In genomic region chr2:230702457-230702856, GRCh38 we compare ENCODE assay signal across 6 cellular contexts. TPM values are rescaled to one million over a fixed set of nuclear protein-coding genes. Genes with fewer than 3 reads are reported as not detected.
DNase-seq lines count a peak whose midpoint lies in the region; ATAC-seq, FAIRE-seq and TF ChIP-seq lines count a peak whose summit lies in the region.
"Not testable (repeated sequence)": the region's sequence is repeated elsewhere in the genome, so short reads cannot be mapped to it uniquely, and the experiment has no call there.

No MANE protein-coding gene starts in this region.

- not testable (repeated sequence) for TF ChIP-seq EP300 in K562 (IDR thresholded peaks at IDR 0.05; ENCODE audit: low read length); HepG2 (IDR thresholded peaks at IDR 0.05; ENCODE audit: low read depth in 2 of 2, low read length in 2 of 2); HepG2 (CRISPR knock-in tag; IDR thresholded peaks at IDR 0.05; ENCODE audit: borderline replicate concordance)

- intact Hi-C loops in K562 (cut with micrococcal nuclease); HepG2 (cut with micrococcal nuclease; ENCODE audit: unreplicated experiment): not testable (repeated sequence)

- TF ChIP-seq RAD21 in K562 (CRISPR knock-in tag; conservative IDR thresholded peaks at IDR 0.05 in 1 of 2, IDR thresholded peaks at IDR 0.05 in 1 of 2); HepG2 (CRISPR knock-in tag; IDR thresholded peaks at IDR 0.05): not testable (repeated sequence)

- H3K27ac ChIP-seq in K562 (ENCODE audit: extremely low read depth, low read depth, low read length); HepG2 (ENCODE audit: extremely low read length, insufficient read depth, low read length): not testable (repeated sequence)

- in situ Hi-C loops in K562 (cut with MboI); HepG2 (cut with HindIII; ENCODE audit: extremely low pct_ligation_motif_present, low pct_unique_long_range_greater_than_20kb): not testable (repeated sequence)

- not testable (repeated sequence) for H4K20me1 ChIP-seq in K562 (replicated peaks; ENCODE audit: control insufficient read depth, insufficient read depth, low read length); HepG2 (ENCODE audit: insufficient read depth, low read length)

- not testable (repeated sequence) for H3K4me2 ChIP-seq in K562 (ENCODE audit: insufficient read depth, low read length); HepG2 (ENCODE audit: low read depth, low read length)

- ATAC-seq in activated naive CD8-positive, alpha-beta T cell treated with anti-CD3 and anti-CD28 coated beads, Interleukin-2, amount 50 U/mL, for 24 hours; K562; HepG2; stimulated activated naive B cell treated with anti-CD40 and anti-IgM and Interleukin-4, amounts not matched to agents 10 μg/mL and 1 μg/mL and 100 μg/mL, for 72 hours (replicated peaks): not testable (repeated sequence)

- not testable (repeated sequence) for H3K79me2 ChIP-seq in K562 (ENCODE audit: control insufficient read depth, insufficient read depth, low read length); HepG2 (ENCODE audit: insufficient read depth, low read length)

- TF ChIP-seq CTCF in K562 (IDR thresholded peaks at IDR 0.05 in 2 of 3, conservative IDR thresholded peaks at IDR 0.05 in 1 of 3; ENCODE audit: insufficient read depth in 2 of 3, low read depth in 1 of 3, low read length in 3 of 3); HepG2 (CRISPR knock-in tag; IDR thresholded peaks at IDR 0.05); osteocyte (IDR thresholded peaks at IDR 0.05): not testable (repeated sequence)

- WGBS in K562 (ENCODE audit: insufficient coverage, low coverage, missing lambda C conversion rate), result 68% methylated on average over 4 of the region's 4 CpGs
- 47% methylated on average over 4 of the region's 4 CpGs for WGBS in HepG2 (ENCODE audit: low lambda C conversion rate)

- H3K4me1 ChIP-seq in K562 (replicated peaks in 1 of 2; ENCODE audit: control insufficient read depth in 2 of 2, insufficient read depth in 2 of 2, low read length in 2 of 2), result not testable (repeated sequence)
- H3K4me1 ChIP-seq in HepG2 (ENCODE audit: insufficient read depth, low read length), result peaks cover 23% of the 10 kb centered on the region

- POLR2A ChIA-PET in K562 (lab: Yijun Ruan, JAX); HepG2 (lab: Yijun Ruan, JAX): not testable (repeated sequence)

- H3K9ac ChIP-seq in K562 (ENCODE audit: insufficient read depth in 1 of 2, low read depth in 2 of 2, low read length in 2 of 2); HepG2 (ENCODE audit: insufficient read depth, low read depth, low read length): not testable (repeated sequence)

- CTCF ChIA-PET in activated naive CD4-positive, alpha-beta T cell treated with anti-CD3 and anti-CD28 coated beads, Interleukin-2, amount 10 ng/mL, durations not matched to agents 7 days and 5 days (lab: Charles Lee), result interaction anchor here (0.7 to 1.1 kb wide), 2 partner anchors 16 to 19 kb away, joined by 3 read pairs; no protein-coding TSS in a partner anchor
- CTCF ChIA-PET in K562 (lab: Yijun Ruan, JAX; ENCODE audit: low intra/inter-chr PET ratio); HepG2 (lab: Yijun Ruan, JAX; ENCODE audit: low intra/inter-chr PET ratio, low total read pairs): not testable (repeated sequence)

- not testable (repeated sequence) for H3K27me3 Mint-ChIP-seq in activated naive CD4-positive, alpha-beta T cell treated with anti-CD3 and anti-CD28 coated beads, Interleukin-2, amount 10 ng/mL, durations not matched to agents 7 days and 5 days; activated naive CD8-positive, alpha-beta T cell treated with anti-CD3 and anti-CD28 coated beads, Interleukin-2, amount 50 U/mL, for 24 hours; stimulated activated naive B cell treated with anti-CD40 and anti-IgM and Interleukin-4, amounts not matched to agents 10 μg/mL and 1 μg/mL and 100 μg/mL, for 72 hours
- peaks cover 22% of the 10 kb centered on the region for H3K27me3 Mint-ChIP-seq in osteocyte (ENCODE audit: unreplicated experiment)

- not testable (repeated sequence) for H3K36me3 ChIP-seq in K562 (ENCODE audit: control insufficient read depth, insufficient read depth, low read length); HepG2 (replicated peaks in 1 of 2; ENCODE audit: control insufficient read depth in 1 of 2, insufficient read depth in 2 of 2, low read length in 2 of 2)

- peaks cover 22% of the 10 kb centered on the region for H3K4me1 Mint-ChIP-seq in activated naive CD4-positive, alpha-beta T cell treated with anti-CD3 and anti-CD28 coated beads, Interleukin-2, amount 10 ng/mL, durations not matched to agents 7 days and 5 days
- not testable (repeated sequence) for H3K4me1 Mint-ChIP-seq in activated naive CD8-positive, alpha-beta T cell treated with anti-CD3 and anti-CD28 coated beads, Interleukin-2, amount 50 U/mL, for 24 hours; osteocyte (ENCODE audit: unreplicated experiment); stimulated activated naive B cell treated with anti-CD40 and anti-IgM and Interleukin-4, amounts not matched to agents 10 μg/mL and 1 μg/mL and 100 μg/mL, for 72 hours

- DNase-seq in activated naive CD4-positive, alpha-beta T cell treated with anti-CD3 and anti-CD28 coated beads, Interleukin-2, amount 10 ng/mL, durations not matched to agents 7 days and 5 days; activated naive CD8-positive, alpha-beta T cell treated with anti-CD3 and anti-CD28 coated beads, Interleukin-2, amount 50 U/mL, for 24 hours; K562 (ENCODE audit: extremely low read depth in 1 of 4, low spot score in 3 of 4); HepG2 (ENCODE audit: low spot score); stimulated activated naive B cell treated with anti-CD40 and anti-IgM and Interleukin-4, amounts not matched to agents 10 μg/mL and 1 μg/mL and 100 μg/mL, for 72 hours: not testable (repeated sequence)
- peak; percentile 19 for DNase-seq in osteocyte (ENCODE audit: extremely low spot score, unreplicated experiment)

- not testable (repeated sequence) for FAIRE-seq in K562 (lab: Jason Lieb, UNC); HepG2 (lab: Jason Lieb, UNC)

- not testable (repeated sequence) for BruUV-seq in K562 (replicated peaks; lab: Mats Ljungman, UMichigan); HepG2 (replicated peaks; lab: Mats Ljungman, UMichigan)

- peaks cover 31% of the 10 kb centered on the region for H3K36me3 Mint-ChIP-seq in activated naive CD4-positive, alpha-beta T cell treated with anti-CD3 and anti-CD28 coated beads, Interleukin-2, amount 10 ng/mL, durations not matched to agents 7 days and 5 days
- not testable (repeated sequence) for H3K36me3 Mint-ChIP-seq in activated naive CD8-positive, alpha-beta T cell treated with anti-CD3 and anti-CD28 coated beads, Interleukin-2, amount 50 U/mL, for 24 hours (ENCODE audit: low read depth); osteocyte (ENCODE audit: unreplicated experiment); stimulated activated naive B cell treated with anti-CD40 and anti-IgM and Interleukin-4, amounts not matched to agents 10 μg/mL and 1 μg/mL and 100 μg/mL, for 72 hours

- H3K9me1 ChIP-seq in K562 (ENCODE audit: control insufficient read depth, insufficient read depth, low read length), result not testable (repeated sequence)

- not testable (repeated sequence) for H3K4me3 Mint-ChIP-seq in activated naive CD4-positive, alpha-beta T cell treated with anti-CD3 and anti-CD28 coated beads, Interleukin-2, amount 10 ng/mL, durations not matched to agents 7 days and 5 days; activated naive CD8-positive, alpha-beta T cell treated with anti-CD3 and anti-CD28 coated beads, Interleukin-2, amount 50 U/mL, for 24 hours; osteocyte (ENCODE audit: unreplicated experiment); stimulated activated naive B cell treated with anti-CD40 and anti-IgM and Interleukin-4, amounts not matched to agents 10 μg/mL and 1 μg/mL and 100 μg/mL, for 72 hours

- peaks cover 33% of the 10 kb centered on the region for H3K9me3 Mint-ChIP-seq in activated naive CD4-positive, alpha-beta T cell treated with anti-CD3 and anti-CD28 coated beads, Interleukin-2, amount 10 ng/mL, durations not matched to agents 7 days and 5 days
- H3K9me3 Mint-ChIP-seq in activated naive CD8-positive, alpha-beta T cell treated with anti-CD3 and anti-CD28 coated beads, Interleukin-2, amount 50 U/mL, for 24 hours, result peaks cover 12% of the 10 kb centered on the region
- peaks cover 10% of the 10 kb centered on the region for H3K9me3 Mint-ChIP-seq in osteocyte (ENCODE audit: unreplicated experiment)
- not testable (repeated sequence) for H3K9me3 Mint-ChIP-seq in stimulated activated naive B cell treated with anti-CD40 and anti-IgM and Interleukin-4, amounts not matched to agents 10 μg/mL and 1 μg/mL and 100 μg/mL, for 72 hours

- H3K27ac Mint-ChIP-seq in activated naive CD4-positive, alpha-beta T cell treated with anti-CD3 and anti-CD28 coated beads, Interleukin-2, amount 10 ng/mL, durations not matched to agents 7 days and 5 days, result peak overlapping the region; percentile 12
- H3K27ac Mint-ChIP-seq in activated naive CD8-positive, alpha-beta T cell treated with anti-CD3 and anti-CD28 coated beads, Interleukin-2, amount 50 U/mL, for 24 hours, result peak overlapping the region; percentile 11
- H3K27ac Mint-ChIP-seq in osteocyte (ENCODE audit: unreplicated experiment), result not testable (repeated sequence)
- peak overlapping the region; percentile 9 for H3K27ac Mint-ChIP-seq in stimulated activated naive B cell treated with anti-CD40 and anti-IgM and Interleukin-4, amounts not matched to agents 10 μg/mL and 1 μg/mL and 100 μg/mL, for 72 hours

- not testable (repeated sequence) for H3K27me3 ChIP-seq in K562 (ENCODE audit: control insufficient read depth in 2 of 2, insufficient read depth in 2 of 2, low read length in 2 of 2); HepG2 (ENCODE audit: control insufficient read depth in 1 of 2, insufficient read depth in 2 of 2, low read length in 2 of 2)

- H2AFZ ChIP-seq in K562 (ENCODE audit: low read depth, low read length); HepG2 (ENCODE audit: low read length): not testable (repeated sequence)

- H3K9me3 ChIP-seq in K562 (replicated peaks; ENCODE audit: control insufficient read depth, insufficient read depth, low read depth, low read length); HepG2 (ENCODE audit: low read length): not testable (repeated sequence)

- H3K4me3 ChIP-seq in K562; HepG2 (replicated peaks in 1 of 3; ENCODE audit: insufficient read depth in 1 of 3, low read depth in 2 of 3, low read length in 3 of 3): not testable (repeated sequence)

- not testable (repeated sequence) for TF ChIP-seq POLR2A in K562 (conservative IDR thresholded peaks at IDR 0.05); HepG2 (IDR thresholded peaks at IDR 0.05; ENCODE audit: insufficient read depth in 1 of 2, low read depth in 2 of 2, low read length in 2 of 2)

RNA-seq across cellular contexts. Expression of gene CAB39, which starts 10.2 kb away (rescaled TPM):
- 40.4 and 84.2 TPM in 2 replicates for total RNA-seq in K562 (2011; cell fraction: chromatin; rRNA removed; ENCODE audit: low replicate concordance)
- 26.8 and 29.9 TPM in 2 replicates for total RNA-seq in K562 (2011; cell fraction: nucleolus; rRNA removed)
- total RNA-seq in K562 (2011; cell fraction: nucleoplasm; rRNA removed), result 50.8 and 86.8 TPM in 2 replicates
- 48.3 and 52.6 TPM in 2 replicates for total RNA-seq in K562 (2014; rRNA removed)
- 70.6 and 78.4 TPM in 2 replicates for total RNA-seq in K562 (2014; rRNA removed; fragmentation: Illumina TruSeq; extraction: Trizol)
- 91.8 and 94.4 TPM in 2 replicates for total RNA-seq in K562 (2015; rRNA removed; fragmentation: Illumina TruSeq; extraction: Trizol)
- total RNA-seq in K562 (2021), result 70.4 and 74.7 TPM in 2 replicates
- 62.8 and 85.9 TPM in 2 replicates for polyA plus RNA-seq in K562 (2011; rRNA removed)
- polyA plus RNA-seq in K562 (2011; cell fraction: cytosol; rRNA removed), result 21.4 and 31.9 TPM in 2 replicates
- 30.5 and 39.5 TPM in 2 replicates for polyA plus RNA-seq in K562 (2011; cell fraction: nucleus; rRNA removed)
- polyA plus RNA-seq in K562 (2012), result 51.1 and 51.6 TPM in 2 replicates
- polyA plus RNA-seq in K562 (2014; fragmentation: Illumina TruSeq; extraction: Trizol), result 66.0 and 70.1 TPM in 2 replicates
- polyA plus RNA-seq in K562 (2014; fragmentation: Nextera tagmentation; extraction: Ambion mirVana), result 10 to 100 TPM; 27.2 to 37.4 TPM
- 51.8 and 52.8 TPM in 2 replicates for polyA plus RNA-seq in K562 (2014; rRNA removed)
- polyA minus RNA-seq in K562 (2011; rRNA and poly(A)+ RNA removed), result 113 and 122 TPM in 2 replicates
- 46.9 and 70.5 TPM in 2 replicates for polyA minus RNA-seq in K562 (2011; cell fraction: cytosol; rRNA and poly(A)+ RNA removed)
- 28.0 and 46.1 TPM in 2 replicates for polyA minus RNA-seq in K562 (2011; cell fraction: nucleus; rRNA and poly(A)+ RNA removed)
- total RNA-seq in HepG2 (2016; rRNA removed; fragmentation: Illumina TruSeq; extraction: Trizol), result 45.3 and 59.5 TPM in 2 replicates
- 9.2 and 9.7 TPM in 2 replicates for total RNA-seq in HepG2 (2016; cell fraction: cytosol; rRNA removed; fragmentation: Illumina TruSeq; extraction: Trizol; ENCODE audit: low read depth)
- 46.6 and 55.2 TPM in 2 replicates for total RNA-seq in HepG2 (2016; cell fraction: insoluble cytoplasmic fraction; rRNA removed; fragmentation: Illumina TruSeq; extraction: Trizol)
- 21.6 and 23.9 TPM in 2 replicates for total RNA-seq in HepG2 (2016; cell fraction: membrane; rRNA removed; fragmentation: Illumina TruSeq; extraction: Trizol)
- total RNA-seq in HepG2 (2016; cell fraction: nucleus; rRNA removed; fragmentation: Illumina TruSeq; extraction: Trizol), result 33.9 and 39.0 TPM in 2 replicates
- polyA plus RNA-seq in HepG2 (2011; rRNA removed), result 18.8 and 19.3 TPM in 2 replicates
- polyA plus RNA-seq in HepG2 (2011; cell fraction: cytosol; rRNA removed), result 8.2 and 15.0 TPM in 2 replicates
- 10.7 and 15.8 TPM in 2 replicates for polyA plus RNA-seq in HepG2 (2011; cell fraction: nucleus; rRNA removed)
- polyA plus RNA-seq in HepG2 (2012), result 26.1 and 26.8 TPM in 2 replicates
- polyA plus RNA-seq in HepG2 (2016; cell fraction: cytosol; fragmentation: Illumina TruSeq; extraction: Trizol; ENCODE audit: low read depth), result 2.2 and 2.5 TPM in 2 replicates
- 44.1 and 46.7 TPM in 2 replicates for polyA plus RNA-seq in HepG2 (2016; cell fraction: insoluble cytoplasmic fraction; fragmentation: Illumina TruSeq; extraction: Trizol; ENCODE audit: low read depth)
- 10.7 and 11.2 TPM in 2 replicates for polyA plus RNA-seq in HepG2 (2016; cell fraction: membrane; fragmentation: Illumina TruSeq; extraction: Trizol; ENCODE audit: low read depth)
- 30.1 and 35.6 TPM in 2 replicates for polyA plus RNA-seq in HepG2 (2016; cell fraction: nucleus; fragmentation: Illumina TruSeq; extraction: Trizol; ENCODE audit: insufficient read depth, low read depth)
- 20.0 and 27.9 TPM in 2 replicates for polyA minus RNA-seq in HepG2 (2011; rRNA and poly(A)+ RNA removed; ENCODE audit: low replicate concordance)
- polyA minus RNA-seq in HepG2 (2011; cell fraction: cytosol; rRNA and poly(A)+ RNA removed), result 24.9 and 29.5 TPM in 2 replicates
- polyA minus RNA-seq in HepG2 (2011; cell fraction: nucleus; rRNA and poly(A)+ RNA removed), result 29.0 and 50.4 TPM in 2 replicates
- 40.8 and 43.2 TPM in 2 replicates for total RNA-seq in osteocyte
